16 cellular contexts compared by ENCODE assay signal in the genomic region with DNA sequence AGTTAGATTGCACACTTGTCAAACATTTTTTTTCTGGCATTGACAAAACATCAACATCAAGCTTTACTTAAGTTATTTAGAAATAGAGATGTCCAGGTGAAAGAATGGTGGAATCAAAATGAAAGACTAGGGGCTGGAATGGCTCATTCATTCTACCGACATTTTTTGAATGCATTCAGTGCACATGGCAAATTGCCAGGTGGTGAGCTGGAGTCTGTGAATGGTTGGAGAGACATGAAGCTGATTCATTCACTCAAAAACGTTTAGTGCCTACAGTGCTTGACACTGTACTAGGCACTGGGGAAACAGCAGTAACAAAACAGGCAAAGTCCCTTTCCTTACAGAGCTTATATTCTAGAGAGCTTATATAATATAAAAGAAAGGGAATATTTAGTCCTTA.
"Had no signal": no experiment of that assay in that cellular context is flagged by ENCODE, and none has a peak within 500 bp of the region (broad histone marks: within the 10 kb centered on the region; RNA-seq: fewer than 3 reads in every experiment).

No MANE protein-coding gene starts in this region.

- H3K36me3 Mint-ChIP-seq: activated CD4-positive, alpha-beta memory T cell treated with anti-CD3 and anti-CD28 coated beads for 36 hours; brain; natural killer cell treated with Interleukin-12 subunit alpha and Interleukin-12 subunit beta and Interleukin-15 and Interleukin-18, amount 100 ng/mL, for 72 hours had no signal

- H3K4me1 ChIP-seq: esophagus squamous epithelium, heart right ventricle, left lung had no signal

- H3K27me3 Mint-ChIP-seq: activated CD4-positive, alpha-beta memory T cell treated with anti-CD3 and anti-CD28 coated beads for 36 hours had no signal

- H3K9me3 Mint-ChIP-seq: activated CD4-positive, alpha-beta memory T cell treated with anti-CD3 and anti-CD28 coated beads for 36 hours; activated naive CD4-positive, alpha-beta T cell treated with anti-CD3 and anti-CD28 coated beads for 36 hours; activated T-helper 1 cell treated with anti-CD3 and anti-CD28 coated beads, Interleukin-12 subunit alpha, Interleukin-12 subunit beta, Interleukin-2, Interleukin-4 antibody, amounts not matched to agents 30 ng/mL and 10 ng/mL and 1 ng/mL, durations not matched to agents 14 hours and 24 hours and 36 hours had no signal

- H3K36me3 ChIP-seq: esophagus squamous epithelium, heart right ventricle, left lung had no signal

- H3K27ac Mint-ChIP-seq: activated CD4-positive, alpha-beta memory T cell treated with anti-CD3 and anti-CD28 coated beads for 36 hours; activated naive CD4-positive, alpha-beta T cell treated with anti-CD3 and anti-CD28 coated beads for 36 hours; activated T-helper 1 cell treated with anti-CD3 and anti-CD28 coated beads, Interleukin-12 subunit alpha, Interleukin-12 subunit beta, Interleukin-2, Interleukin-4 antibody, amounts not matched to agents 30 ng/mL and 10 ng/mL and 1 ng/mL, durations not matched to agents 14 hours and 24 hours and 36 hours; brain; natural killer cell treated with Interleukin-12 subunit alpha and Interleukin-12 subunit beta and Interleukin-15 and Interleukin-18, amount 100 ng/mL, for 72 hours had no signal

- H3K27me3 ChIP-seq: esophagus squamous epithelium, left lung had no signal

- H3K9me3 ChIP-seq: esophagus squamous epithelium, heart right ventricle, left lung, mucosa of descending colon had no signal

- H3K4me3 ChIP-seq: dorsolateral prefrontal cortex, esophagus squamous epithelium, heart right ventricle, left lung, mucosa of descending colon, smooth muscle cell had no signal

- H3K27ac ChIP-seq: dorsolateral prefrontal cortex, esophagus squamous epithelium, heart right ventricle, left lung had no signal

- H3K4me2 ChIP-seq: smooth muscle cell had no signal

- DNase-seq: activated CD4-positive, alpha-beta memory T cell treated with anti-CD3 and anti-CD28 coated beads for 36 hours; activated CD8-positive, alpha-beta memory T cell treated with anti-CD3 and anti-CD28 coated beads, Interleukin-2, amount 50 U/mL, for 4 hours; activated naive CD4-positive, alpha-beta T cell treated with anti-CD3 and anti-CD28 coated beads for 36 hours; dorsolateral prefrontal cortex; esophagus squamous epithelium; foreskin melanocyte; heart right ventricle; left lung; mucosa of descending colon; nucleus accumbens; right cardiac atrium; T-helper 9 cell had no signal

- ATAC-seq: heart right ventricle; left lung; mucosa of descending colon; natural killer cell treated with Interleukin-12 subunit alpha and Interleukin-12 subunit beta and Interleukin-15 and Interleukin-18, amount 100 ng/mL, for 72 hours; right cardiac atrium had no signal

- H3K4me3 Mint-ChIP-seq: activated CD4-positive, alpha-beta memory T cell treated with anti-CD3 and anti-CD28 coated beads for 36 hours; activated naive CD4-positive, alpha-beta T cell treated with anti-CD3 and anti-CD28 coated beads for 36 hours; activated T-helper 1 cell treated with anti-CD3 and anti-CD28 coated beads, Interleukin-12 subunit alpha, Interleukin-12 subunit beta, Interleukin-2, Interleukin-4 antibody, amounts not matched to agents 30 ng/mL and 10 ng/mL and 1 ng/mL, durations not matched to agents 14 hours and 24 hours and 36 hours; brain; natural killer cell treated with Interleukin-12 subunit alpha and Interleukin-12 subunit beta and Interleukin-15 and Interleukin-18, amount 100 ng/mL, for 72 hours had no signal
